In genomic region chr10:97687785-97688781, GRCh38 we compare ENCODE assay signal across 6 cellular contexts. TPM values are rescaled to one million over a fixed set of nuclear protein-coding genes. Genes with fewer than 3 reads are reported as not detected.
DNase-seq lines count a peak whose midpoint lies in the region; ATAC-seq and TF ChIP-seq lines count a peak whose summit lies in the region.

No MANE protein-coding gene starts in this region.

- peak overlapping the region; percentile 28 to 96 (median 91) for H3K27ac Mint-ChIP-seq in naive thymus-derived CD4-positive, alpha-beta T cell

- DNase-seq in HAP-1 (ENCODE audit: low spot score in 2 of 2) (no peak), ascending aorta (ENCODE audit: low spot score in 2 of 2) (no peak), left colon (no peak)
- DNase-seq in naive thymus-derived CD4-positive, alpha-beta T cell = no peak

- POLR2A ChIA-PET in naive thymus-derived CD4-positive, alpha-beta T cell (lab: Charles Lee) = interaction anchor here (0.6 to 3.6 kb wide), 6 partner anchors 10 to 161 kb away, joined by 3 to 44 read pairs (median 6); partner anchors contain the start of genes GOLGA7B, MARVELD1 and ZFYVE27

- no peak for TF ChIP-seq POLR2A in GM18505 (IDR thresholded peaks at IDR 0.05; ENCODE audit: borderline replicate concordance, extremely low read depth, insufficient read depth, insufficient read length)

- CTCF ChIA-PET in naive thymus-derived CD4-positive, alpha-beta T cell (lab: Charles Lee) = interaction anchor here (0.6 to 5.1 kb wide), 9 partner anchors 9 to 134 kb away, joined by 4 to 19 read pairs (median 9); no protein-coding TSS in a partner anchor

- intact Hi-C loops in ascending aorta (cut with DNase I) = loop anchor here (1.0 to 2.0 kb wide), 4 partner anchors 26 to 189 kb away; partner anchors contain the start of genes MMS19, PI4K2A, UBTD1 and ZFYVE27
- intact Hi-C loops in naive thymus-derived CD4-positive, alpha-beta T cell (cut with micrococcal nuclease) = loop anchor here (1.0 to 5.0 kb wide), 14 partner anchors 12 to 446 kb away; partner anchors contain the start of genes GOLGA7B (in 2 of the 2), MMS19 (in 2 of the 2), PI4K2A (in 2 of the 2) and R3HCC1L (in 2 of the 2)
- intact Hi-C loops in left colon (cut with DNase I, micrococcal nuclease) = loop anchor here in 1 of 2 donors (10.0 kb wide), 1 partner anchor 47 kb away; the partner anchor contains the start of gene ZFYVE27

- peaks cover 16% of the 10 kb centered on the region for H3K4me1 ChIP-seq in HAP-1
- peaks cover 10 to 40% of the 10 kb centered on the region in 2 donors for H3K4me1 ChIP-seq in ascending aorta
- H3K4me1 ChIP-seq in naive thymus-derived CD4-positive, alpha-beta T cell (ENCODE audit: control insufficient read depth in 2 of 2, insufficient read depth in 2 of 2, low read length in 2 of 2) = peaks cover 5 to 25% of the 10 kb centered on the region in 2 donors

- in situ Hi-C loops in HAP-1 (cut with MboI; ENCODE audit: low sequenced_read_pairs) = no loop called here

- peaks cover 0 to 1% (median 0%) of the 10 kb centered on the region in 11 donors for H3K9me3 Mint-ChIP-seq in naive thymus-derived CD4-positive, alpha-beta T cell

- H3K4me3 Mint-ChIP-seq in naive thymus-derived CD4-positive, alpha-beta T cell = peak overlapping the region; percentile 85 to 90 (median 88)

- H3K9me3 ChIP-seq in HAP-1 (no peaks in the 10 kb centered on the region), ascending aorta (no peaks in the 10 kb centered on the region)
- H3K9me3 ChIP-seq in naive thymus-derived CD4-positive, alpha-beta T cell (ENCODE audit: control insufficient read depth in 2 of 3, low read length in 3 of 3) = no peaks in the 10 kb centered on the region

- H3K27ac ChIP-seq in ascending aorta = peak overlapping the region; percentile 86 to 94
- H3K27ac ChIP-seq in naive thymus-derived CD4-positive, alpha-beta T cell (ENCODE audit: low read depth, low read length) = peak overlapping the region; percentile 81

- H3K36me3 ChIP-seq in HAP-1 (replicated peaks) (0 out of 2 replicates have a peak, but pooled peaks cover 2% of the 10 kb centered on the region), ascending aorta (no peaks in the 10 kb centered on the region)
- no peaks in the 10 kb centered on the region for H3K36me3 ChIP-seq in naive thymus-derived CD4-positive, alpha-beta T cell (ENCODE audit: control insufficient read depth in 2 of 3, insufficient read depth in 3 of 3, low read length in 3 of 3)

- TF ChIP-seq CTCF in ascending aorta (IDR thresholded peaks at IDR 0.05) = no peak

- peak overlapping the region; percentile 16 for H3K4me3 ChIP-seq in HAP-1
- H3K4me3 ChIP-seq in ascending aorta = peak overlapping the region; percentile 25 to 93
- peak overlapping the region; percentile 80 for H3K4me3 ChIP-seq in naive thymus-derived CD4-positive, alpha-beta T cell (ENCODE audit: low read length)

- ATAC-seq in naive thymus-derived CD4-positive, alpha-beta T cell = no peak
- ATAC-seq in GM18505 (IDR thresholded peaks at IDR 0.05; ENCODE audit: unreplicated experiment) (no peak), left colon (no peak), HG02852 (IDR thresholded peaks at IDR 0.05; ENCODE audit: unreplicated experiment) (no peak)

- peaks cover 9 to 30% (median 19%) of the 10 kb centered on the region in 7 donors for H3K4me1 Mint-ChIP-seq in naive thymus-derived CD4-positive, alpha-beta T cell

- H3K36me3 Mint-ChIP-seq in naive thymus-derived CD4-positive, alpha-beta T cell = no peaks in the 10 kb centered on the region

- no peaks in the 10 kb centered on the region for H3K27me3 ChIP-seq in HAP-1 (ENCODE audit: low read depth)
- H3K27me3 ChIP-seq in ascending aorta = no peaks in the 10 kb centered on the region
- no peaks in the 10 kb centered on the region for H3K27me3 ChIP-seq in naive thymus-derived CD4-positive, alpha-beta T cell (ENCODE audit: control insufficient read depth in 2 of 2, insufficient read depth in 2 of 2, low read length in 2 of 2)

- H3K27me3 Mint-ChIP-seq in naive thymus-derived CD4-positive, alpha-beta T cell = peaks cover 0 to 6% (median 0%) of the 10 kb centered on the region in 5 donors

RNA-seq across cellular contexts. Expression of gene AVPI1, which starts 1.0 kb away (rescaled TPM):
- total RNA-seq in ascending aorta = 23.7 TPM
- 10 to 100 TPM in 1 of 5 experiments, 1 to 10 TPM in 3, under 1 TPM in 1; 0.65 to 10.6 (median 2.5) TPM for total RNA-seq in naive thymus-derived CD4-positive, alpha-beta T cell
- polyA plus RNA-seq in naive thymus-derived CD4-positive, alpha-beta T cell = 1 to 10 TPM; 1.4 to 1.9 TPM
- total RNA-seq in left colon = 10 to 100 TPM; 38.7 to 43.8 TPM

RNA-seq across cellular contexts. Expression of gene MARVELD1, which starts 25.4 kb away (rescaled TPM):
- 43.7 TPM for total RNA-seq in ascending aorta
- 1 to 10 TPM in 4 of 5 experiments, under 1 TPM in 1; 0.62 to 5.0 (median 2.3) TPM for total RNA-seq in naive thymus-derived CD4-positive, alpha-beta T cell
- under 1 TPM; 0.07 to 0.09 TPM for polyA plus RNA-seq in naive thymus-derived CD4-positive, alpha-beta T cell
- total RNA-seq in left colon = 10 to 100 TPM; 24.9 to 37.0 TPM

RNA-seq across cellular contexts. Expression of gene PI4K2A, which starts 47.6 kb away (rescaled TPM):
- total RNA-seq in ascending aorta (33.7 TPM), left colon (10 to 100 TPM in 1 of 2 donors, 1 to 10 TPM in 1; 9.4 to 13.0 TPM)
- 10 to 100 TPM in 4 of 5 experiments, 1 to 10 TPM in 1; 9.0 to 33.8 (median 11.0) TPM for total RNA-seq in naive thymus-derived CD4-positive, alpha-beta T cell
- polyA plus RNA-seq in naive thymus-derived CD4-positive, alpha-beta T cell = 1 to 10 TPM; 5.5 to 8.7 TPM

RNA-seq across cellular contexts. Expression of gene ZFYVE27, which starts 48.8 kb away (rescaled TPM):
- 62.2 TPM for total RNA-seq in ascending aorta
- 10 to 100 TPM; 31.0 to 68.8 (median 61.8) TPM for total RNA-seq in naive thymus-derived CD4-positive, alpha-beta T cell
- polyA plus RNA-seq in naive thymus-derived CD4-positive, alpha-beta T cell = 10 to 100 TPM; 32.9 to 41.0 TPM
- total RNA-seq in left colon = 10 to 100 TPM; 52.1 to 57.6 TPM

RNA-seq across cellular contexts. Expression of gene MORN4, which starts 54.8 kb away (rescaled TPM):
- total RNA-seq in ascending aorta (2.3 TPM), left colon (1 to 10 TPM; 1.3 to 1.6 TPM)
- 1 to 10 TPM in 4 of 5 experiments, under 1 TPM in 1; 0.78 to 4.1 (median 1.5) TPM for total RNA-seq in naive thymus-derived CD4-positive, alpha-beta T cell
- 1 to 10 TPM; 1.3 to 5.9 TPM for polyA plus RNA-seq in naive thymus-derived CD4-positive, alpha-beta T cell

Comparison
In these comparisons a context has a peak if more than half of its experiments do, and no peak if none do; other contexts are left out.
1. H3K4me3 ChIP-seq: peak in every context shown above with its lines; median percentile 80 in naive thymus-derived CD4-positive, alpha-beta T cell; 59 in ascending aorta; 16 in HAP-1.